ENCODE assay signal across 1 cellular context in the genomic region with DNA sequence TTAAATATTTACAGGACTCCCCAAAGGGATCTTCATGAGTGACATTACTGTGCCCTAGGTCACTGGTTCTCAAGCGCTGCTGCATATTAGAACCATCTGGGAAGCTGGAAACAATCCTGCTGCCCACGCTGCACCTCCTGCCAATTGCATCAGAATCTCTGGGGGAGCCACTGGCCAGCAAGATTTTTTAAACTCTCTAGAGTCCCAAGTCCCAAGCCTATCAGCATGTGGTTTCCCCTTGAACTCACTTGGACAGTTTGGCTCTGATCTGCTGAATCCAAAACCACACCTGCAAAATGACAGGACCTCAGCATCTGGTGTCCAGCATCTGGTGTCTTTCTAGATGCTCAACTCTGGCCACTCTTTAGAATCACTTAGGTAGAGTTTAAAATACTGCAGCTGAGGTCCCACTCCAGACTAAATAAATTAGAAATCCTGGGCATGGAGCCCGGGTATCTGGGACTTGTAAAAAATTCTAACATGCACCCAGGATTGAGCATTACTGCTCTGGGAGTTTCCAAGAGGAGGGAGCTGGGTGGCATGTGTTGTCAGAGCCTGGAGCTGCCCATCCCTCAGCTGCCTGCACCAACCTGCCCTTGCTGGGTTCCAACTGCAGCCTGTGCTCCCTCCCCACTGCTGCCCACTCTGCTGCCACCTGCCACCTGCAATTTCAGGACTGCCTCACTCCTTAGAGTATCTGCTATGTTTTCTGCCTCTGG.
TF ChIP-seq lines count a peak whose summit lies in the region.

No MANE protein-coding gene starts in this region.

TF ChIP-seq in GM23338, 12 proteins besides CTCF, POLR2A, EP300 and RAD21 (continued from another document):
- TF ChIP-seq, protein P1, sequence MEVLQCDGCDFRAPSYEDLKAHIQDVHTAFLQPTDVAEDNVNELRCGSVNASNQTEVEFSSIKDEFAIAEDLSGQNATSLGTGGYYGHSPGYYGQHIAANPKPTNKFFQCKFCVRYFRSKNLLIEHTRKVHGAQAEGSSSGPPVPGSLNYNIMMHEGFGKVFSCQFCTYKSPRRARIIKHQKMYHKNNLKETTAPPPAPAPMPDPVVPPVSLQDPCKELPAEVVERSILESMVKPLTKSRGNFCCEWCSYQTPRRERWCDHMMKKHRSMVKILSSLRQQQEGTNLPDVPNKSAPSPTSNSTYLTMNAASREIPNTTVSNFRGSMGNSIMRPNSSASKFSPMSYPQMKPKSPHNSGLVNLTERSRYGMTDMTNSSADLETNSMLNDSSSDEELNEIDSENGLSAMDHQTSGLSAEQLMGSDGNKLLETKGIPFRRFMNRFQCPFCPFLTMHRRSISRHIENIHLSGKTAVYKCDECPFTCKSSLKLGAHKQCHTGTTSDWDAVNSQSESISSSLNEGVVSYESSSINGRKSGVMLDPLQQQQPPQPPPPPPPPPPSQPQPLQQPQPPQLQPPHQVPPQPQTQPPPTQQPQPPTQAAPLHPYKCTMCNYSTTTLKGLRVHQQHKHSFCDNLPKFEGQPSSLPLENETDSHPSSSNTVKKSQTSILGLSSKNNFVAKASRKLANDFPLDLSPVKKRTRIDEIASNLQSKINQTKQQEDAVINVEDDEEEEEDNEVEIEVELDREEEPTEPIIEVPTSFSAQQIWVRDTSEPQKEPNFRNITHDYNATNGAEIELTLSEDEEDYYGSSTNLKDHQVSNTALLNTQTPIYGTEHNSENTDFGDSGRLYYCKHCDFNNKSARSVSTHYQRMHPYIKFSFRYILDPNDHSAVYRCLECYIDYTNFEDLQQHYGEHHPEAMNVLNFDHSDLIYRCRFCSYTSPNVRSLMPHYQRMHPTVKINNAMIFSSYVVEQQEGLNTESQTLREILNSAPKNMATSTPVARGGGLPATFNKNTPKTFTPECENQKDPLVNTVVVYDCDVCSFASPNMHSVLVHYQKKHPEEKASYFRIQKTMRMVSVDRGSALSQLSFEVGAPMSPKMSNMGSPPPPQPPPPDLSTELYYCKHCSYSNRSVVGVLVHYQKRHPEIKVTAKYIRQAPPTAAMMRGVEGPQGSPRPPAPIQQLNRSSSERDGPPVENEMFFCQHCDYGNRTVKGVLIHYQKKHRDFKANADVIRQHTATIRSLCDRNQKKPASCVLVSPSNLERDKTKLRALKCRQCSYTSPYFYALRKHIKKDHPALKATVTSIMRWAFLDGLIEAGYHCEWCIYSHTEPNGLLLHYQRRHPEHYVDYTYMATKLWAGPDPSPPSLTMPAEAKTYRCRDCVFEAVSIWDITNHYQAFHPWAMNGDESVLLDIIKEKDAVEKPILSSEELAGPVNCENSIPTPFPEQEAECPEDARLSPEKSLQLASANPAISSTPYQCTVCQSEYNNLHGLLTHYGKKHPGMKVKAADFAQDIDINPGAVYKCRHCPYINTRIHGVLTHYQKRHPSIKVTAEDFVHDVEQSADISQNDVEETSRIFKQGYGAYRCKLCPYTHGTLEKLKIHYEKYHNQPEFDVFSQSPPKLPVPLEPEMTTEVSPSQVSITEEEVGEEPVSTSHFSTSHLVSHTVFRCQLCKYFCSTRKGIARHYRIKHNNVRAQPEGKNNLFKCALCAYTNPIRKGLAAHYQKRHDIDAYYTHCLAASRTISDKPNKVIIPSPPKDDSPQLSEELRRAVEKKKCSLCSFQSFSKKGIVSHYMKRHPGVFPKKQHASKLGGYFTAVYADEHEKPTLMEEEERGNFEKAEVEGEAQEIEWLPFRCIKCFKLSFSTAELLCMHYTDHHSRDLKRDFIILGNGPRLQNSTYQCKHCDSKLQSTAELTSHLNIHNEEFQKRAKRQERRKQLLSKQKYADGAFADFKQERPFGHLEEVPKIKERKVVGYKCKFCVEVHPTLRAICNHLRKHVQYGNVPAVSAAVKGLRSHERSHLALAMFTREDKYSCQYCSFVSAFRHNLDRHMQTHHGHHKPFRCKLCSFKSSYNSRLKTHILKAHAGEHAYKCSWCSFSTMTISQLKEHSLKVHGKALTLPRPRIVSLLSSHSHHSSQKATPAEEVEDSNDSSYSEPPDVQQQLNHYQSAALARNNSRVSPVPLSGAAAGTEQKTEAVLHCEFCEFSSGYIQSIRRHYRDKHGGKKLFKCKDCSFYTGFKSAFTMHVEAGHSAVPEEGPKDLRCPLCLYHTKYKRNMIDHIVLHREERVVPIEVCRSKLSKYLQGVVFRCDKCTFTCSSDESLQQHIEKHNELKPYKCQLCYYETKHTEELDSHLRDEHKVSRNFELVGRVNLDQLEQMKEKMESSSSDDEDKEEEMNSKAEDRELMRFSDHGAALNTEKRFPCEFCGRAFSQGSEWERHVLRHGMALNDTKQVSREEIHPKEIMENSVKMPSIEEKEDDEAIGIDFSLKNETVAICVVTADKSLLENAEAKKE (CRISPR knock-in tag; IDR thresholded peaks at IDR 0.05): no peak
